5 cellular contexts compared by ENCODE assay signal in genomic region chr4:112357897-112358296, GRCh38.
"Had no signal": no experiment of that assay in that cellular context is flagged by ENCODE, and none has a peak within 500 bp of the region (broad histone marks: within the 10 kb centered on the region; RNA-seq: fewer than 3 reads in every experiment).

No MANE protein-coding gene starts in this region.

- H3K4me3 ChIP-seq: K562 had no signal

- DNase-seq: IMR-90, KBM-7 had no signal

- ATAC-seq: HepG2, K562 had no signal

- H3K27ac ChIP-seq: HL-60 had no signal
